17 cellular contexts compared by ENCODE assay signal in genomic region chr7:24968165-24968564, GRCh38. TPM values are rescaled to one million over a fixed set of nuclear protein-coding genes. Genes with fewer than 3 reads are reported as not detected.
A peak's percentile ranks its signal among the peaks of the same experiment; 100 is the strongest.
DNase-seq lines count a peak whose midpoint lies in the region; ATAC-seq, FAIRE-seq and TF ChIP-seq lines count a peak whose summit lies in the region.
"Had no signal": no experiment of that assay in that cellular context is flagged by ENCODE, and none has a peak within 500 bp of the region (broad histone marks: within the 10 kb centered on the region; RNA-seq: fewer than 3 reads in every experiment).

No MANE protein-coding gene starts in this region.

- no peaks in the 10 kb centered on the region for H3K9me3 ChIP-seq in K562 (replicated peaks; ENCODE audit: control insufficient read depth, insufficient read depth, low read depth, low read length)
- no peaks in the 10 kb centered on the region for H3K9me3 ChIP-seq in esophagus muscularis mucosa
- H3K9me3 ChIP-seq: SJCRH30 had no signal

- CTCF ChIA-PET in K562 (lab: Yijun Ruan, JAX; ENCODE audit: low intra/inter-chr PET ratio), result no interaction called here

- H3K4me3 ChIP-seq in K562 (no peak overlapping the region), esophagus muscularis mucosa (no peak overlapping the region)
- H3K4me3 ChIP-seq: lung, SJCRH30 had no signal

- TF ChIP-seq EP300 in Ishikawa (IDR thresholded peaks at IDR 0.05; ENCODE audit: borderline replicate concordance) (no peak), K562 (IDR thresholded peaks at IDR 0.05; ENCODE audit: low read length) (no peak), esophagus muscularis mucosa (IDR thresholded peaks at IDR 0.05) (no peak)

- TF ChIP-seq RAD21 in Ishikawa (IDR thresholded peaks at IDR 0.05; ENCODE audit: low read depth) (no peak), K562 (CRISPR knock-in tag; conservative IDR thresholded peaks at IDR 0.05 in 1 of 2, IDR thresholded peaks at IDR 0.05 in 1 of 2) (no peak)

- H3K79me2 ChIP-seq in K562 (ENCODE audit: control insufficient read depth, insufficient read depth, low read length), result peaks cover 98% of the 10 kb centered on the region

- no peak for FAIRE-seq in K562 (lab: Jason Lieb, UNC)

- H3K27ac ChIP-seq in K562 (ENCODE audit: extremely low read depth, low read depth, low read length) (no peak overlapping the region), esophagus muscularis mucosa (replicated peaks in 1 of 4) (no peak overlapping the region)
- H3K27ac ChIP-seq: foreskin keratinocyte, SJCRH30 had no signal

- TF ChIP-seq CTCF in K562 (IDR thresholded peaks at IDR 0.05 in 2 of 3, conservative IDR thresholded peaks at IDR 0.05 in 1 of 3; ENCODE audit: insufficient read depth in 2 of 3, low read depth in 1 of 3, low read length in 3 of 3) (no peak), esophagus muscularis mucosa (IDR thresholded peaks at IDR 0.05) (no peak)

- no peak overlapping the region for H3K9ac ChIP-seq in K562 (ENCODE audit: insufficient read depth in 1 of 2, low read depth in 2 of 2, low read length in 2 of 2)

- H3K4me2 ChIP-seq in K562 (ENCODE audit: insufficient read depth, low read length), result no peak overlapping the region

- WGBS in K562 (ENCODE audit: insufficient coverage, low coverage, missing lambda C conversion rate), result 37% methylated on average over 9 of the region's 9 CpGs
- 92% methylated on average over 9 of the region's 9 CpGs for WGBS in esophagus muscularis mucosa

- peaks cover 22% of the 10 kb centered on the region; the same call in 1 of the 2 replicates for H4K20me1 ChIP-seq in K562 (replicated peaks; ENCODE audit: control insufficient read depth, insufficient read depth, low read length)

- no peaks in the 10 kb centered on the region for H3K36me3 ChIP-seq in K562 (ENCODE audit: control insufficient read depth, insufficient read depth, low read length)
- no peaks in the 10 kb centered on the region for H3K36me3 ChIP-seq in esophagus muscularis mucosa
- H3K36me3 ChIP-seq: SJCRH30 had no signal

- no TSS peak for BruUV-seq in K562 (replicated peaks; lab: Mats Ljungman, UMichigan)

- ATAC-seq in K562 (no peak), HG03354 (IDR thresholded peaks at IDR 0.05; ENCODE audit: poor library complexity, severe bottlenecking, unreplicated experiment) (no peak), HG03175 (IDR thresholded peaks at IDR 0.05; ENCODE audit: unreplicated experiment) (no peak), HG03159 (IDR thresholded peaks at IDR 0.05; ENCODE audit: unreplicated experiment) (no peak)
- ATAC-seq: foreskin keratinocyte had no signal

- intact Hi-C loops in K562 (cut with micrococcal nuclease) (no loop called here), esophagus muscularis mucosa (cut with DNase I) (no loop called here)

- no peak for TF ChIP-seq POLR2A in K562 (conservative IDR thresholded peaks at IDR 0.05)
- no peak for TF ChIP-seq POLR2A in esophagus muscularis mucosa (IDR thresholded peaks at IDR 0.05; ENCODE audit: low read depth)

- H3K27me3 ChIP-seq in K562 (ENCODE audit: control insufficient read depth in 2 of 2, insufficient read depth in 2 of 2, low read length in 2 of 2), result no peaks in the 10 kb centered on the region
- no peaks in the 10 kb centered on the region for H3K27me3 ChIP-seq in esophagus muscularis mucosa
- H3K27me3 ChIP-seq: foreskin keratinocyte, SJCRH30 had no signal

- H3K9me1 ChIP-seq in K562 (ENCODE audit: control insufficient read depth, insufficient read depth, low read length), result no peaks in the 10 kb centered on the region

- H3K4me1 ChIP-seq in K562 (replicated peaks in 1 of 2; ENCODE audit: control insufficient read depth in 2 of 2, insufficient read depth in 2 of 2, low read length in 2 of 2), result peaks cover 19 to 47% of the 10 kb centered on the region in 2 experiments
- no peaks in the 10 kb centered on the region for H3K4me1 ChIP-seq in esophagus muscularis mucosa

- no peak overlapping the region for H2AFZ ChIP-seq in K562 (ENCODE audit: low read depth, low read length)

- peak; percentile 65 for DNase-seq in Caki2 (ENCODE audit: low read depth)
- no peak for DNase-seq in K562 (ENCODE audit: extremely low read depth in 1 of 4, low spot score in 3 of 4)
- peak; percentile 56 for DNase-seq in myocyte (ENCODE audit: low read depth)
- no peak for DNase-seq in esophagus muscularis mucosa (ENCODE audit: extremely low spot score)
- DNase-seq: activated CD4-positive, alpha-beta T cell treated with anti-CD3 and anti-CD28 coated beads for 4 hours; activated naive CD4-positive, alpha-beta T cell treated with anti-CD3 and anti-CD28 coated beads, Interleukin-2, amount 50 U/mL, for 16 hours; effector CD8-positive, alpha-beta T cell; foreskin keratinocyte; H7; NCI-H1092; SJCRH30; T-helper 9 cell had no signal

- POLR2A ChIA-PET in K562 (lab: Yijun Ruan, JAX), result interaction anchor here (1.3 kb wide), 1 partner anchor 10 kb away, joined by 7 read pairs; no protein-coding TSS in a partner anchor

- in situ Hi-C loops in Caki2 (cut with HindIII; ENCODE audit: low pct_unique_long_range_greater_than_20kb, low sequenced_read_pairs) (no loop called here), K562 (cut with MboI) (no loop called here)

TF ChIP-seq in Ishikawa, 13 proteins besides CTCF, POLR2A, EP300 and RAD21:
- TF ChIP-seq CEBPB (IDR thresholded peaks at IDR 0.05) (no peak), MAX (IDR thresholded peaks at IDR 0.05) (peak; percentile 48; the same call in 1 of the 2 replicates)

TF ChIP-seq in K562, 482 proteins besides CTCF, POLR2A, EP300 and RAD21:
- no peak for TF ChIP-seq ZNF143 (CRISPR knock-in tag; IDR thresholded peaks at IDR 0.05)
- TF ChIP-seq HMGN3 (IDR thresholded peaks at IDR 0.05; ENCODE audit: borderline replicate concordance, extremely low read depth, insufficient read length, low read depth, low read length), result no peak
- no peak for TF ChIP-seq ZFP30 (CRISPR knock-in tag; IDR thresholded peaks at IDR 0.05; ENCODE audit: borderline replicate concordance)
- no peak for TF ChIP-seq DNMT1 (IDR thresholded peaks at IDR 0.05)
- no peak for TF ChIP-seq EWSR1 (IDR thresholded peaks at IDR 0.05; ENCODE audit: borderline replicate concordance, low read depth, partially characterized antibody)
- no peak for TF ChIP-seq DIDO1 (tag; IDR thresholded peaks at IDR 0.05; ENCODE audit: low read depth)
- TF ChIP-seq ZNF3 (CRISPR knock-in tag; IDR thresholded peaks at IDR 0.05), result no peak
- TF ChIP-seq ZFP36 (IDR thresholded peaks at IDR 0.05; ENCODE audit: low read depth, low read length, partially characterized antibody), result peak; percentile 33
TF ChIP-seq in K562: peak in this region for 1.

RNA-seq across cellular contexts. Expression of gene OSBPL3, which starts 11.8 kb away (rescaled TPM):
- 6.3 and 30.3 TPM in 2 replicates for total RNA-seq in Caki2 (2014; rRNA removed; shearing (Covaris generic); ENCODE audit: low replicate concordance)
- total RNA-seq in K562 (2011; cell fraction: chromatin; rRNA removed; ENCODE audit: low replicate concordance), result 124 and 131 TPM in 2 replicates
- total RNA-seq in K562 (2011; cell fraction: nucleolus; rRNA removed), result 33.5 and 46.1 TPM in 2 replicates
- 48.8 and 79.4 TPM in 2 replicates for total RNA-seq in K562 (2011; cell fraction: nucleoplasm; rRNA removed)
- total RNA-seq in K562 (2014; rRNA removed) (16.3 and 22.1 TPM in 2 replicates), K562 (2014; rRNA removed; fragmentation: Illumina TruSeq; extraction: Trizol) (33.4 and 39.0 TPM in 2 replicates), K562 (2015; rRNA removed; fragmentation: Illumina TruSeq; extraction: Trizol) (25.4 and 26.5 TPM in 2 replicates), K562 (2021) (35.0 and 37.2 TPM in 2 replicates), myocyte (48.8 and 63.2 TPM in 2 replicates), esophagus muscularis mucosa (1 to 10 TPM; 2.6 to 4.6 (median 3.3) TPM)
- polyA plus RNA-seq in K562 (2011; rRNA removed) (23.8 and 34.0 TPM in 2 replicates), K562 (2014; fragmentation: Illumina TruSeq; extraction: Trizol) (24.9 and 29.9 TPM in 2 replicates), K562 (2014; fragmentation: Nextera tagmentation; extraction: Ambion mirVana) (1 to 10 TPM; 4.8 to 6.8 TPM), K562 (2014; rRNA removed) (20.3 and 21.2 TPM in 2 replicates)
- 7.9 and 9.7 TPM in 2 replicates for polyA plus RNA-seq in K562 (2011; cell fraction: cytosol; rRNA removed)
- 50.5 and 63.2 TPM in 2 replicates for polyA plus RNA-seq in K562 (2011; cell fraction: nucleus; rRNA removed)
- polyA plus RNA-seq in K562 (2012), result 13.1 and 17.7 TPM in 2 replicates
- 70.4 and 71.2 TPM in 2 replicates for polyA minus RNA-seq in K562 (2011; rRNA and poly(A)+ RNA removed)
- 20.3 and 33.0 TPM in 2 replicates for polyA minus RNA-seq in K562 (2011; cell fraction: cytosol; rRNA and poly(A)+ RNA removed)
- polyA minus RNA-seq in K562 (2011; cell fraction: nucleus; rRNA and poly(A)+ RNA removed), result 46.0 and 48.3 TPM in 2 replicates
- 27.8 TPM for polyA plus RNA-seq in myocyte (2012)

Comparison
In these comparisons a context has a peak if more than half of its experiments do, and no peak if none do; other contexts are left out.
1. DNase-seq: peak in Caki2 (single experiment) and myocyte (single experiment); none in K562 (0 of 4) and esophagus muscularis mucosa (single experiment).